2 cellular contexts compared by ENCODE assay signal in the genomic region with DNA sequence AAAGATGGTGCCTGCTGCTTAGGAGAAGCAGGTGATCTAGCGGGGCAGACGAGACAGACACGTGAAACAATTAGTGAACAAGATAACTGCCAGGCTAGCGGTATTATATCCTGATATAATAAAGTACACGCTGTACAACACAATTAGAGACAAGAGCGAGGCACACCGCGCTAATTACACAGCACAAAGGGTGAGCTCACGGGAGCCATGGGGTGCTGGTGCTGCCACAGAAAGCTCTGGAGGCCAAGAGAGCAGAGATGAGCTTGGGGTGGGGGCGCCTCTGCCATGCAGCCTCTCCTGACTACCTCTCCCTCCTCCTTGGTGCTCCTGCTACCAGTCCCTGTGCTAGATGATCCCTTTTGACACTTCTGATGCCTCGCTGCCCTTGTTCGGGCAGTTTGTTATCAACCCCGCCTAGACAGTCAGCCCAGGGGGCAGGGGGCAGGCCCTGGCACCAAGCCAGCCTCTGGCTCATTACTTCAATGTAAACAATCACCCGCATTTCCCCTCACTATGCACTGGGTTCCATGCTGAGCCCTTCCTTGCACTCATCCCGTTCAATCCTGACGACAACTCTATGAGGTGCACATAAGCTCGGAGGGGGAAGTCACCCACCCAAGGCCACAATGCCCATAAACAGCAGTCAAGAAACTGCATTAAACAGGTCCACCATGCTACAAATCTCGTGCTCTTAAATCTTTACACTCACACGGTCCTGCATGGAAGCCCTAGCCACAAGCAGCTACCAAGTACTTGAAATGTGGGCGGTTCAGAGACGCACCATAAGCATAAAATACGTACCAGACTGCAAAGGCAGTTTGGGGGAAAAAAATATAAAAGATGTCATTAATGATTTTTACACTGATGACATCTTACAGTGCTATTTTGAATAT.
TF ChIP-seq lines count a peak whose summit lies in the region.

No MANE protein-coding gene starts in this region.

TF ChIP-seq in SK-N-SH, 30 proteins besides CTCF, POLR2A, EP300 and RAD21 (continued from another document):
- TF ChIP-seq ELF1 (IDR thresholded peaks at IDR 0.05), result no peak
TF ChIP-seq in SK-N-SH: peak in this region for 0.

TF ChIP-seq in SK-N-SH treated with all-trans-retinoic acid at 6 μM for 48 hours, 23 proteins besides CTCF, POLR2A, EP300 and RAD21 (continued from another document):
- TF ChIP-seq ZNF8 (CRISPR knock-in tag; IDR thresholded peaks at IDR 0.05) (no peak), TCF4 (CRISPR knock-in tag; IDR thresholded peaks at IDR 0.05; ENCODE audit: borderline replicate concordance) (no peak), CSDC2 (CRISPR knock-in tag; IDR thresholded peaks at IDR 0.05) (no peak), ZFP3 (CRISPR knock-in tag; IDR thresholded peaks at IDR 0.05) (no peak), BACH2 (CRISPR knock-in tag; IDR thresholded peaks at IDR 0.05; ENCODE audit: borderline replicate concordance) (no peak), ZNF70 (CRISPR knock-in tag; IDR thresholded peaks at IDR 0.05) (no peak), ISL1 (CRISPR knock-in tag; IDR thresholded peaks at IDR 0.05) (no peak), PATZ1 (CRISPR knock-in tag; IDR thresholded peaks at IDR 0.05; ENCODE audit: borderline replicate concordance) (no peak), ESRRG (CRISPR knock-in tag; IDR thresholded peaks at IDR 0.05) (no peak), GLIS3 (CRISPR knock-in tag; IDR thresholded peaks at IDR 0.05) (no peak), SNAI2 (CRISPR knock-in tag; IDR thresholded peaks at IDR 0.05) (no peak)
- TF ChIP-seq, protein P1, sequence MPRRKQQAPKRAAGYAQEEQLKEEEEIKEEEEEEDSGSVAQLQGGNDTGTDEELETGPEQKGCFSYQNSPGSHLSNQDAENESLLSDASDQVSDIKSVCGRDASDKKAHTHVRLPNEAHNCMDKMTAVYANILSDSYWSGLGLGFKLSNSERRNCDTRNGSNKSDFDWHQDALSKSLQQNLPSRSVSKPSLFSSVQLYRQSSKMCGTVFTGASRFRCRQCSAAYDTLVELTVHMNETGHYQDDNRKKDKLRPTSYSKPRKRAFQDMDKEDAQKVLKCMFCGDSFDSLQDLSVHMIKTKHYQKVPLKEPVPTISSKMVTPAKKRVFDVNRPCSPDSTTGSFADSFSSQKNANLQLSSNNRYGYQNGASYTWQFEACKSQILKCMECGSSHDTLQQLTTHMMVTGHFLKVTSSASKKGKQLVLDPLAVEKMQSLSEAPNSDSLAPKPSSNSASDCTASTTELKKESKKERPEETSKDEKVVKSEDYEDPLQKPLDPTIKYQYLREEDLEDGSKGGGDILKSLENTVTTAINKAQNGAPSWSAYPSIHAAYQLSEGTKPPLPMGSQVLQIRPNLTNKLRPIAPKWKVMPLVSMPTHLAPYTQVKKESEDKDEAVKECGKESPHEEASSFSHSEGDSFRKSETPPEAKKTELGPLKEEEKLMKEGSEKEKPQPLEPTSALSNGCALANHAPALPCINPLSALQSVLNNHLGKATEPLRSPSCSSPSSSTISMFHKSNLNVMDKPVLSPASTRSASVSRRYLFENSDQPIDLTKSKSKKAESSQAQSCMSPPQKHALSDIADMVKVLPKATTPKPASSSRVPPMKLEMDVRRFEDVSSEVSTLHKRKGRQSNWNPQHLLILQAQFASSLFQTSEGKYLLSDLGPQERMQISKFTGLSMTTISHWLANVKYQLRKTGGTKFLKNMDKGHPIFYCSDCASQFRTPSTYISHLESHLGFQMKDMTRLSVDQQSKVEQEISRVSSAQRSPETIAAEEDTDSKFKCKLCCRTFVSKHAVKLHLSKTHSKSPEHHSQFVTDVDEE (CRISPR knock-in tag; IDR thresholded peaks at IDR 0.05), result no peak
- TF ChIP-seq, protein P2, sequence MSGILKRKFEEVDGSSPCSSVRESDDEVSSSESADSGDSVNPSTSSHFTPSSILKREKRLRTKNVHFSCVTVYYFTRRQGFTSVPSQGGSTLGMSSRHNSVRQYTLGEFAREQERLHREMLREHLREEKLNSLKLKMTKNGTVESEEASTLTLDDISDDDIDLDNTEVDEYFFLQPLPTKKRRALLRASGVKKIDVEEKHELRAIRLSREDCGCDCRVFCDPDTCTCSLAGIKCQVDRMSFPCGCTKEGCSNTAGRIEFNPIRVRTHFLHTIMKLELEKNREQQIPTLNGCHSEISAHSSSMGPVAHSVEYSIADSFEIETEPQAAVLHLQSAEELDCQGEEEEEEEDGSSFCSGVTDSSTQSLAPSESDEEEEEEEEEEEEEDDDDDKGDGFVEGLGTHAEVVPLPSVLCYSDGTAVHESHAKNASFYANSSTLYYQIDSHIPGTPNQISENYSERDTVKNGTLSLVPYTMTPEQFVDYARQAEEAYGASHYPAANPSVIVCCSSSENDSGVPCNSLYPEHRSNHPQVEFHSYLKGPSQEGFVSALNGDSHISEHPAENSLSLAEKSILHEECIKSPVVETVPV (CRISPR knock-in tag; IDR thresholded peaks at IDR 0.05), result no peak
- TF ChIP-seq, protein P3, sequence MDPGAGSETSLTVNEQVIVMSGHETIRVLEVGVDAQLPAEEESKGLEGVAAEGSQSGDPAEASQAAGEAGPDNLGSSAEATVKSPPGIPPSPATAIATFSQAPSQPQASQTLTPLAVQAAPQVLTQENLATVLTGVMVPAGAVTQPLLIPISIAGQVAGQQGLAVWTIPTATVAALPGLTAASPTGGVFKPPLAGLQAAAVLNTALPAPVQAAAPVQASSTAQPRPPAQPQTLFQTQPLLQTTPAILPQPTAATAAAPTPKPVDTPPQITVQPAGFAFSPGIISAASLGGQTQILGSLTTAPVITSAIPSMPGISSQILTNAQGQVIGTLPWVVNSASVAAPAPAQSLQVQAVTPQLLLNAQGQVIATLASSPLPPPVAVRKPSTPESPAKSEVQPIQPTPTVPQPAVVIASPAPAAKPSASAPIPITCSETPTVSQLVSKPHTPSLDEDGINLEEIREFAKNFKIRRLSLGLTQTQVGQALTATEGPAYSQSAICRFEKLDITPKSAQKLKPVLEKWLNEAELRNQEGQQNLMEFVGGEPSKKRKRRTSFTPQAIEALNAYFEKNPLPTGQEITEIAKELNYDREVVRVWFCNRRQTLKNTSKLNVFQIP (CRISPR knock-in tag; IDR thresholded peaks at IDR 0.05; ENCODE audit: borderline replicate concordance, low read depth), result no peak
